9 cellular contexts compared by ENCODE assay signal in genomic region chrX:150683536-150684146, GRCh38. TPM values are rescaled to one million over a fixed set of nuclear protein-coding genes. Genes with fewer than 3 reads are reported as not detected.
DNase-seq lines count a peak whose midpoint lies in the region; ATAC-seq and TF ChIP-seq lines count a peak whose summit lies in the region.
"Had no signal": no experiment of that assay in that cellular context is flagged by ENCODE, and none has a peak within 500 bp of the region (broad histone marks: within the 10 kb centered on the region; RNA-seq: fewer than 3 reads in every experiment).

No MANE protein-coding gene starts in this region.

- H3K9me3 ChIP-seq in Peyer's patch (no peaks in the 10 kb centered on the region), spleen (no peaks in the 10 kb centered on the region)
- H3K9me3 ChIP-seq: BLaER1 treated with 17β-estradiol and CSF1 and Interleukin-3, amounts not matched to agents 10 nM and 100 nM had no signal

- TF ChIP-seq CTCF in HFF-Myc (IDR thresholded peaks at IDR 0.05; ENCODE audit: low read depth, low read length, missing control alignments): peak; percentile 49
- TF ChIP-seq CTCF in Peyer's patch (IDR thresholded peaks at IDR 0.05): peak; percentile 18 to 59 (median 56)
- peak; percentile 57 for TF ChIP-seq CTCF in epithelial cell of proximal tubule (conservative IDR thresholded peaks at IDR 0.05; ENCODE audit: low read depth, low read length)
- TF ChIP-seq CTCF in spleen (IDR thresholded peaks at IDR 0.05 in 8 of 11, conservative IDR thresholded peaks at IDR 0.05 in 3 of 11): peak in 10 of 11 experiments; percentile 32 to 67 (median 57)

- peak; percentile 39 for DNase-seq in NCI-H1436 (lab: John Stamatoyannopoulos, UW)
- DNase-seq in NCI-H1436 treated with DMSO at 0.1 percent for 48 hours (lab: John Stamatoyannopoulos, UW): no peak
- DNase-seq in HFF-Myc (ENCODE audit: extremely low read depth, low read depth): peak; percentile 20
- no peak for DNase-seq in Peyer's patch
- DNase-seq in epithelial cell of proximal tubule (ENCODE audit: low read depth): no peak
- no peak for DNase-seq in spleen

- ATAC-seq in GM18867 (IDR thresholded peaks at IDR 0.05; ENCODE audit: unreplicated experiment): no peak
- ATAC-seq in HG02588 (IDR thresholded peaks at IDR 0.05; ENCODE audit: unreplicated experiment): no peak

- intact Hi-C loops in spleen (cut with DNase I; ENCODE audit: low total_unique reads): no loop called here

- WGBS in spleen, 5 donors: 36 to 59% (median 54%) methylated on average over 7 of the region's 7 CpGs

- H3K4me1 ChIP-seq in Peyer's patch: no peaks in the 10 kb centered on the region
- no peaks in the 10 kb centered on the region for H3K4me1 ChIP-seq in spleen

- H3K4me3 ChIP-seq in HFF-Myc (replicated peaks; ENCODE audit: low read depth, low read length) (no peak overlapping the region), Peyer's patch (no peak overlapping the region), epithelial cell of proximal tubule (ENCODE audit: low read depth, low read length) (no peak overlapping the region), spleen (no peak overlapping the region)
- H3K4me3 ChIP-seq: BLaER1 treated with 17β-estradiol and CSF1 and Interleukin-3, amounts not matched to agents 10 nM and 100 nM had no signal

- no peaks in the 10 kb centered on the region for H3K27me3 ChIP-seq in Peyer's patch
- no peaks in the 10 kb centered on the region for H3K27me3 ChIP-seq in spleen (replicated peaks in 1 of 7)
- H3K27me3 ChIP-seq: BLaER1 treated with 17β-estradiol and CSF1 and Interleukin-3, amounts not matched to agents 10 nM and 100 nM had no signal

- H3K36me3 ChIP-seq in Peyer's patch (no peaks in the 10 kb centered on the region), spleen (no peaks in the 10 kb centered on the region)
- H3K36me3 ChIP-seq: BLaER1 treated with 17β-estradiol and CSF1 and Interleukin-3, amounts not matched to agents 10 nM and 100 nM had no signal

- TF ChIP-seq POLR2A in Peyer's patch (IDR thresholded peaks at IDR 0.05) (no peak), spleen (IDR thresholded peaks at IDR 0.05) (no peak)

- no peak overlapping the region for H3K27ac ChIP-seq in Peyer's patch
- H3K27ac ChIP-seq in spleen: no peak overlapping the region
- H3K27ac ChIP-seq: BLaER1 treated with 17β-estradiol and CSF1 and Interleukin-3, amounts not matched to agents 10 nM and 100 nM had no signal

RNA-seq across cellular contexts. Expression of gene MTMR1, which starts 9.6 kb away (rescaled TPM):
- total RNA-seq in Peyer's patch (10 to 100 TPM; 13.3 to 58.6 (median 18.7) TPM), epithelial cell of proximal tubule (18.2 and 19.3 TPM in 2 replicates), spleen (10 to 100 TPM; 34.7 to 52.1 (median 42.7) TPM)
- polyA plus RNA-seq in spleen: 10 to 100 TPM; 10.6 to 18.0 (median 16.3) TPM

Comparison
In these comparisons a context has a peak if more than half of its experiments do, and no peak if none do; other contexts are left out.
1. DNase-seq: peak in NCI-H1436 (single experiment) and HFF-Myc (single experiment); none in NCI-H1436 treated with DMSO at 0.1 percent for 48 hours (single experiment), Peyer's patch (0 of 3), epithelial cell of proximal tubule (single experiment) and spleen (single experiment).
2. Peak in every context shown above with its lines, with median percentiles within 50 percentile points of each other: CTCF ChIP-seq.